In the genomic region with DNA sequence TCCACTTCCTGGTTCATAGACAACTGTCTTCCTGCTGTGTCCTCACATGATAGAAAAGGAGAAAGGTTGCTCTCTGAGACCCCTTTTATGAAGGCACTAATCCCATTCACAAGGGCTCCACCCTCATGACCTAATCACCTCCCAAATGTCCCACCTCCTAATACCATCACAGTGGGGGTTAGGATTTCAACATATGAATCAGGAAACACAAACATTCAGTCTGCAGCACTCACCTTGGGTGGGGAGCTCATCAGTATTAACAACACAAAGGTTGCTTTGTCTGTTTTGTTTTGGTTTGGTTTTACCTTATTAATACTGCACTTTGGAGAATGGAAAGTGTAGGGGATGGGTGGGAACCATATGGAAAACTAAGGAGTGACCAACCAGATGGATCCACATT, we compare ENCODE assay signal across 24 cellular contexts. TPM values are rescaled to one million over a fixed set of nuclear protein-coding genes. Genes with fewer than 3 reads are reported as not detected.
DNase-seq lines count a peak whose midpoint lies in the region; ATAC-seq and TF ChIP-seq lines count a peak whose summit lies in the region.
"Had no signal": no experiment of that assay in that cellular context is flagged by ENCODE, and none has a peak within 500 bp of the region (broad histone marks: within the 10 kb centered on the region; RNA-seq: fewer than 3 reads in every experiment).

No MANE protein-coding gene starts in this region.

- TF ChIP-seq CTCF in activated CD8-positive, alpha-beta T cell treated with anti-CD3 and anti-CD28 coated beads for 36 hours (IDR thresholded peaks at IDR 0.05), result no peak
- TF ChIP-seq CTCF in SU-DHL-6 (IDR thresholded peaks at IDR 0.05; ENCODE audit: insufficient read depth, low read length, poor library complexity, severe bottlenecking), result no peak

- in situ Hi-C loops in HAP-1 (cut with MboI; ENCODE audit: low sequenced_read_pairs), result no loop called here

- no peaks in the 10 kb centered on the region for H3K9me2 ChIP-seq in SU-DHL-6 (replicated peaks; ENCODE audit: insufficient read depth, low read length)

- ATAC-seq in activated CD8-positive, alpha-beta T cell treated with anti-CD3 and anti-CD28 coated beads, Interleukin-2, amount 10 ng/mL, durations not matched to agents 7 days and 5 days, result peak; percentile 22
- no peak for ATAC-seq in activated CD8-positive, alpha-beta T cell treated with anti-CD3 and anti-CD28 coated beads for 36 hours
- no peak for ATAC-seq in HG02852 (IDR thresholded peaks at IDR 0.05; ENCODE audit: unreplicated experiment)
- ATAC-seq: gastroesophageal sphincter; left lobe of liver; mucosa of descending colon; stimulated activated memory B cell treated with anti-CD40 and anti-IgM and Interleukin-4, amounts not matched to agents 10 μg/mL and 1 μg/mL and 100 μg/mL, for 72 hours had no signal

- DNase-seq in activated CD8-positive, alpha-beta T cell treated with anti-CD3 and anti-CD28 coated beads, Interleukin-2, amount 10 ng/mL, durations not matched to agents 7 days and 5 days, result no peak
- DNase-seq in activated CD8-positive, alpha-beta T cell treated with anti-CD3 and anti-CD28 coated beads for 36 hours, result no peak
- DNase-seq in HAP-1 (ENCODE audit: low spot score in 2 of 2), result peak; percentile 73 to 91
- DNase-seq in iPS DF 6.9 (ENCODE audit: low read depth, low spot score), result peak; percentile 72
- DNase-seq in hypothalamus (lab: John Stamatoyannopoulos, UW), result no peak
- DNase-seq in superior temporal gyrus (ENCODE audit: extremely low spot score), result no peak
- DNase-seq: ACHN; activated CD4-positive, alpha-beta T cell treated with anti-CD3 and anti-CD28 coated beads, Interleukin-2, amount 50 U/mL, for 4 hours; activated T-cell treated with anti-CD3 and anti-CD28 coated beads, Interleukin-2, amount 50 U/mL, for 1 hour; CD4-positive, alpha-beta T cell; DMS79 treated with DMSO at 0.1 percent for 48 hours; erythroblast; mucosa of descending colon; NCI-H1436 treated with DMSO at 0.1 percent for 48 hours; nucleus accumbens; stimulated activated CD4-positive, alpha-beta T cell treated with anti-CD3 and anti-CD28 coated beads, Interleukin-15, amount 100 ng/mL, for 24 hours; trophoblast cell had no signal

- peak overlapping the region; percentile 86 for H3K27ac Mint-ChIP-seq in activated CD8-positive, alpha-beta T cell treated with anti-CD3 and anti-CD28 coated beads, Interleukin-2, amount 10 ng/mL, durations not matched to agents 7 days and 5 days
- no peak overlapping the region for H3K27ac Mint-ChIP-seq in activated CD8-positive, alpha-beta T cell treated with anti-CD3 and anti-CD28 coated beads for 36 hours
- H3K27ac Mint-ChIP-seq: CD4-positive, alpha-beta T cell; stimulated activated memory B cell treated with anti-CD40 and anti-IgM and Interleukin-4, amounts not matched to agents 10 μg/mL and 1 μg/mL and 100 μg/mL, for 72 hours had no signal

- no peak overlapping the region for H3K4me3 Mint-ChIP-seq in activated CD8-positive, alpha-beta T cell treated with anti-CD3 and anti-CD28 coated beads, Interleukin-2, amount 10 ng/mL, durations not matched to agents 7 days and 5 days
- H3K4me3 Mint-ChIP-seq in activated CD8-positive, alpha-beta T cell treated with anti-CD3 and anti-CD28 coated beads for 36 hours, result no peak overlapping the region
- H3K4me3 Mint-ChIP-seq: CD4-positive, alpha-beta T cell; stimulated activated memory B cell treated with anti-CD40 and anti-IgM and Interleukin-4, amounts not matched to agents 10 μg/mL and 1 μg/mL and 100 μg/mL, for 72 hours had no signal

- peaks cover 52% of the 10 kb centered on the region for H3K36me3 Mint-ChIP-seq in activated CD8-positive, alpha-beta T cell treated with anti-CD3 and anti-CD28 coated beads, Interleukin-2, amount 10 ng/mL, durations not matched to agents 7 days and 5 days (ENCODE audit: low read depth)
- H3K36me3 Mint-ChIP-seq in activated CD8-positive, alpha-beta T cell treated with anti-CD3 and anti-CD28 coated beads for 36 hours (ENCODE audit: low read depth), result peaks cover 2% of the 10 kb centered on the region

- H3K36me3 ChIP-seq in HAP-1 (replicated peaks), result no peaks in the 10 kb centered on the region
- no peaks in the 10 kb centered on the region for H3K36me3 ChIP-seq in SU-DHL-6 (ENCODE audit: low read length)
- no peaks in the 10 kb centered on the region for H3K36me3 ChIP-seq in iPS DF 6.9 (ENCODE audit: control insufficient read depth, insufficient read depth, low read length)
- H3K36me3 ChIP-seq: gastroesophageal sphincter, right atrium auricular region had no signal

- peaks cover 4% of the 10 kb centered on the region for H3K27me3 Mint-ChIP-seq in activated CD8-positive, alpha-beta T cell treated with anti-CD3 and anti-CD28 coated beads, Interleukin-2, amount 10 ng/mL, durations not matched to agents 7 days and 5 days (ENCODE audit: low read depth)
- H3K27me3 Mint-ChIP-seq in activated CD8-positive, alpha-beta T cell treated with anti-CD3 and anti-CD28 coated beads for 36 hours, result peaks cover 20% of the 10 kb centered on the region
- H3K27me3 Mint-ChIP-seq: stimulated activated memory B cell treated with anti-CD40 and anti-IgM and Interleukin-4, amounts not matched to agents 10 μg/mL and 1 μg/mL and 100 μg/mL, for 72 hours had no signal

- no peaks in the 10 kb centered on the region for H3K79me2 ChIP-seq in SU-DHL-6 (ENCODE audit: insufficient read depth, low read length)

- H3K9ac ChIP-seq in SU-DHL-6 (ENCODE audit: low read length), result no peak overlapping the region

- no peak overlapping the region for H3K27ac ChIP-seq in SU-DHL-6 (ENCODE audit: low read depth, low read length)
- H3K27ac ChIP-seq in iPS DF 6.9 (ENCODE audit: low read length), result no peak overlapping the region
- H3K27ac ChIP-seq: gastroesophageal sphincter, right atrium auricular region had no signal

- no peaks in the 10 kb centered on the region for H3K9me3 ChIP-seq in HAP-1
- H3K9me3 ChIP-seq in SU-DHL-6 (ENCODE audit: insufficient read depth, low read length), result no peaks in the 10 kb centered on the region
- no peaks in the 10 kb centered on the region; the same call in 1 of the 2 replicates for H3K9me3 ChIP-seq in iPS DF 6.9 (ENCODE audit: control insufficient read depth, insufficient read depth, low read length)
- H3K9me3 ChIP-seq: gastroesophageal sphincter, mucosa of descending colon, right atrium auricular region had no signal

- CTCF ChIA-PET in activated CD8-positive, alpha-beta T cell treated with anti-CD3 and anti-CD28 coated beads, Interleukin-2, amount 10 ng/mL, durations not matched to agents 7 days and 5 days (lab: Charles Lee), result interaction anchor here (1.0 to 4.2 kb wide), 11 partner anchors 9 to 217 kb away, joined by 3 to 22 read pairs (median 4); a partner anchor contains a TSS
- CTCF ChIA-PET in activated CD8-positive, alpha-beta T cell treated with anti-CD3 and anti-CD28 coated beads for 36 hours (lab: Charles Lee), result interaction anchor here (0.9 to 2.7 kb wide), 10 partner anchors 11 to 226 kb away, joined by 3 to 9 read pairs (median 6); no protein-coding TSS in a partner anchor

- peaks cover 22% of the 10 kb centered on the region for H3K9me3 Mint-ChIP-seq in activated CD8-positive, alpha-beta T cell treated with anti-CD3 and anti-CD28 coated beads, Interleukin-2, amount 10 ng/mL, durations not matched to agents 7 days and 5 days (ENCODE audit: insufficient read depth)
- H3K9me3 Mint-ChIP-seq in activated CD8-positive, alpha-beta T cell treated with anti-CD3 and anti-CD28 coated beads for 36 hours, result no peaks in the 10 kb centered on the region
- H3K9me3 Mint-ChIP-seq: CD4-positive, alpha-beta T cell; stimulated activated memory B cell treated with anti-CD40 and anti-IgM and Interleukin-4, amounts not matched to agents 10 μg/mL and 1 μg/mL and 100 μg/mL, for 72 hours had no signal

- peaks cover 27% of the 10 kb centered on the region for H3K4me1 ChIP-seq in HAP-1
- no peaks in the 10 kb centered on the region for H3K4me1 ChIP-seq in iPS DF 6.9 (ENCODE audit: control insufficient read depth, insufficient read depth, low read length)

- H3K27me3 ChIP-seq in HAP-1 (ENCODE audit: low read depth) (no peaks in the 10 kb centered on the region), SU-DHL-6 (ENCODE audit: low read length) (no peaks in the 10 kb centered on the region), iPS DF 6.9 (ENCODE audit: control insufficient read depth, insufficient read depth, low read length) (no peaks in the 10 kb centered on the region)
- H3K27me3 ChIP-seq: gastroesophageal sphincter, right atrium auricular region had no signal

- H4K20me1 ChIP-seq in SU-DHL-6 (ENCODE audit: low read depth, low read length), result no peaks in the 10 kb centered on the region

- intact Hi-C loops in activated CD8-positive, alpha-beta T cell treated with anti-CD3 and anti-CD28 coated beads for 36 hours (cut with micrococcal nuclease), result no loop called here

- peak overlapping the region; percentile 75 for H2AFZ ChIP-seq in SU-DHL-6 (ENCODE audit: low read depth, low read length, severe bottlenecking)

- peaks cover 75% of the 10 kb centered on the region for H3K4me1 Mint-ChIP-seq in activated CD8-positive, alpha-beta T cell treated with anti-CD3 and anti-CD28 coated beads, Interleukin-2, amount 10 ng/mL, durations not matched to agents 7 days and 5 days (ENCODE audit: low read depth)
- H3K4me1 Mint-ChIP-seq in activated CD8-positive, alpha-beta T cell treated with anti-CD3 and anti-CD28 coated beads for 36 hours (ENCODE audit: low read depth), result peaks cover 13% of the 10 kb centered on the region

- H3K4me2 ChIP-seq in SU-DHL-6 (ENCODE audit: low read depth, low read length, poor library complexity, severe bottlenecking), result no peak overlapping the region

- H3F3A ChIP-seq in SU-DHL-6 (ENCODE audit: insufficient read depth), result no peaks in the 10 kb centered on the region

- no peak overlapping the region for H3K4me3 ChIP-seq in HAP-1
- no peak overlapping the region for H3K4me3 ChIP-seq in SU-DHL-6 (ENCODE audit: insufficient read depth, low read length, poor library complexity, severe bottlenecking)
- H3K4me3 ChIP-seq in iPS DF 6.9 (ENCODE audit: low read length), result no peak overlapping the region
- H3K4me3 ChIP-seq: gastroesophageal sphincter, mucosa of descending colon, right atrium auricular region had no signal

- POLR2A ChIA-PET in activated CD8-positive, alpha-beta T cell treated with anti-CD3 and anti-CD28 coated beads, Interleukin-2, amount 10 ng/mL, durations not matched to agents 7 days and 5 days (lab: Charles Lee), result interaction anchor here (0.7 to 0.8 kb wide), 2 partner anchors 34 to 65 kb away, joined by 3 read pairs; no protein-coding TSS in a partner anchor
- POLR2A ChIA-PET in activated CD8-positive, alpha-beta T cell treated with anti-CD3 and anti-CD28 coated beads for 36 hours (lab: Charles Lee), result no interaction called here

RNA-seq across cellular contexts. Expression of a gene that starts 10.5 kb away (rescaled TPM):
- under 1 TPM in 1 of 2 experiments, not detected in 1; 0.61 TPM for total RNA-seq in activated CD8-positive, alpha-beta T cell treated with anti-CD3 and anti-CD28 coated beads, Interleukin-2, amount 10 ng/mL, durations not matched to agents 7 days and 5 days
- under 1 TPM in 1 of 2 experiments, not detected in 1; 0.32 TPM for total RNA-seq in activated CD8-positive, alpha-beta T cell treated with anti-CD3 and anti-CD28 coated beads for 36 hours
- total RNA-seq: CD4-positive, alpha-beta T cell; gastroesophageal sphincter; left lobe of liver; mucosa of descending colon; right atrium auricular region; RPMI7951 had no signal

Comparison
In these comparisons a context has a peak if more than half of its experiments do, and no peak if none do; other contexts are left out.
1. DNase-seq: peak in HAP-1 (2 of 2) and iPS DF 6.9 (single experiment); none in activated CD8-positive, alpha-beta T cell treated with anti-CD3 and anti-CD28 coated beads, Interleukin-2, amount 10 ng/mL, durations not matched to agents 7 days and 5 days (single experiment), activated CD8-positive, alpha-beta T cell treated with anti-CD3 and anti-CD28 coated beads for 36 hours (single experiment), hypothalamus (0 of 51) and superior temporal gyrus (single experiment).